Comparison of ENCODE assay signal across 1 cellular context in the genomic region with DNA sequence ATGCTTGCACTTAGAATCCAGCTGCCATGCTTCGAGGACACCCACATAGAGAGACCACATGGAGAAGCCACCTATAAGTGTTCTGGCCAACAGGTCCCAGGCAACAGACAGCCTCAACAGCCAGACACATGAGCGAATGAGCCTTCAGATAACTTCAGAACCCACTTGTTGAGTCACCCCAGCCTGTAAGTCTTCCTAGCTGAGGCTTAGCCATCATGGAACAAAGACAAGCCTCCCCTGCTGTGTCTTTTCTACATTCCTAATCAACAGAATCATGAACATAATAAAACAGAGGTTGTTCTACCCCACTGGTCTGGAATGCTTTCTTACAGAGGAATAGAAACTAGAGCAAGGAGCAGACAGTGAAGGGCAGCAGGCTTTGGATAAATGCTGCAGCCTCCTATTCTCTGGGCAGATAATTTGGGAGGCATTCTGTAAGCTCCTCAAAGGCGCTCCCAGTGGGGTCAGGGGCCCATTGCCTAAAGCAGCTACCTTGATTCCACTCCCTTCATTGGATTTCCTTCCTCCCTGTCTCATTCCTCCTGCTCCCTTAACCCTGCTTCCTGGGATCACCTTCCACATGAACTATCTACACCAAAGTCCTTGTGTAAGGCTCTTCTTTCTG.
TF ChIP-seq lines count a peak whose summit lies in the region.

No MANE protein-coding gene starts in this region.

TF ChIP-seq in WTC11, 78 proteins besides CTCF, POLR2A, EP300 and RAD21 (continued from another document):
- TF ChIP-seq, protein P1, sequence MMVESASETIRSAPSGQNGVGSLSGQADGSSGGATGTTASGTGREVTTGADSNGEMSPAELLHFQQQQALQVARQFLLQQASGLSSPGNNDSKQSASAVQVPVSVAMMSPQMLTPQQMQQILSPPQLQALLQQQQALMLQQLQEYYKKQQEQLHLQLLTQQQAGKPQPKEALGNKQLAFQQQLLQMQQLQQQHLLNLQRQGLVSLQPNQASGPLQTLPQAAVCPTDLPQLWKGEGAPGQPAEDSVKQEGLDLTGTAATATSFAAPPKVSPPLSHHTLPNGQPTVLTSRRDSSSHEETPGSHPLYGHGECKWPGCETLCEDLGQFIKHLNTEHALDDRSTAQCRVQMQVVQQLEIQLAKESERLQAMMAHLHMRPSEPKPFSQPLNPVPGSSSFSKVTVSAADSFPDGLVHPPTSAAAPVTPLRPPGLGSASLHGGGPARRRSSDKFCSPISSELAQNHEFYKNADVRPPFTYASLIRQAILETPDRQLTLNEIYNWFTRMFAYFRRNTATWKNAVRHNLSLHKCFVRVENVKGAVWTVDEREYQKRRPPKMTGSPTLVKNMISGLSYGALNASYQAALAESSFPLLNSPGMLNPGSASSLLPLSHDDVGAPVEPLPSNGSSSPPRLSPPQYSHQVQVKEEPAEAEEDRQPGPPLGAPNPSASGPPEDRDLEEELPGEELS (CRISPR knock-in tag; IDR thresholded peaks at IDR 0.05), result no peak
